Comparison of ENCODE assay signal across 7 cellular contexts in genomic region chr16:66474750-66475199, GRCh38. TPM values are rescaled to one million over a fixed set of nuclear protein-coding genes. Genes with fewer than 3 reads are reported as not detected.
A peak's percentile ranks its signal among the peaks of the same experiment; 100 is the strongest.
DNase-seq lines count a peak whose midpoint lies in the region; ATAC-seq lines count a peak whose summit lies in the region.

No MANE protein-coding gene starts in this region.

- no peaks in the 10 kb centered on the region for H3K36me3 Mint-ChIP-seq in activated T-helper 17 cell treated with anti-CD3 and anti-CD28 coated beads, Interleukin-2, amount 50 U/mL, for 72 hours (ENCODE audit: low read depth)

- H3K27me3 Mint-ChIP-seq in activated T-helper 17 cell treated with anti-CD3 and anti-CD28 coated beads, Interleukin-2, amount 50 U/mL, for 72 hours = peaks cover 5% of the 10 kb centered on the region

- peak; percentile 11 to 39 for DNase-seq in NOMO-1 (lab: John Stamatoyannopoulos, UW; ENCODE audit: unreplicated experiment in 2 of 2)
- peak; percentile 59 for DNase-seq in stimulated activated CD4-positive, alpha-beta T cell treated with anti-CD3 and anti-CD28 coated beads, Interleukin-15, amount 100 ng/mL, for 24 hours

- no peaks in the 10 kb centered on the region for H3K9me3 Mint-ChIP-seq in activated T-helper 17 cell treated with anti-CD3 and anti-CD28 coated beads, Interleukin-2, amount 50 U/mL, for 72 hours

- peak overlapping the region; percentile 81 for H3K27ac Mint-ChIP-seq in activated T-helper 17 cell treated with anti-CD3 and anti-CD28 coated beads, Interleukin-2, amount 50 U/mL, for 72 hours

- peak overlapping the region; percentile 19 for H3K4me3 Mint-ChIP-seq in activated T-helper 17 cell treated with anti-CD3 and anti-CD28 coated beads, Interleukin-2, amount 50 U/mL, for 72 hours

- ATAC-seq in GM19043 (IDR thresholded peaks at IDR 0.05; ENCODE audit: low read depth, unreplicated experiment) (peak; percentile 75), HG03108 (IDR thresholded peaks at IDR 0.05; ENCODE audit: unreplicated experiment) (peak; percentile 61), GM19455 (IDR thresholded peaks at IDR 0.05; ENCODE audit: unreplicated experiment) (no peak), GM18873 (IDR thresholded peaks at IDR 0.05; ENCODE audit: low FRiP score, unreplicated experiment) (no peak)
- ATAC-seq in activated T-helper 17 cell treated with anti-CD3 and anti-CD28 coated beads, Interleukin-2, amount 50 U/mL, for 72 hours (replicated peaks) = peak; percentile 94

- peaks cover 18% of the 10 kb centered on the region for H3K4me1 Mint-ChIP-seq in activated T-helper 17 cell treated with anti-CD3 and anti-CD28 coated beads, Interleukin-2, amount 50 U/mL, for 72 hours

RNA-seq across cellular contexts. Expression of gene BEAN1, which starts 47.7 kb away (rescaled TPM):
- total RNA-seq in activated T-helper 17 cell treated with anti-CD3 and anti-CD28 coated beads, Interleukin-2, amount 50 U/mL, for 72 hours = not detected

Comparison
In these comparisons a context has a peak if more than half of its experiments do, and no peak if none do; other contexts are left out.
1. ATAC-seq: peak in GM19043 (single experiment), HG03108 (single experiment) and activated T-helper 17 cell treated with anti-CD3 and anti-CD28 coated beads, Interleukin-2, amount 50 U/mL, for 72 hours (single experiment); none in GM19455 (single experiment) and GM18873 (single experiment).